Comparison of ENCODE assay signal across 9 cellular contexts in the genomic region with DNA sequence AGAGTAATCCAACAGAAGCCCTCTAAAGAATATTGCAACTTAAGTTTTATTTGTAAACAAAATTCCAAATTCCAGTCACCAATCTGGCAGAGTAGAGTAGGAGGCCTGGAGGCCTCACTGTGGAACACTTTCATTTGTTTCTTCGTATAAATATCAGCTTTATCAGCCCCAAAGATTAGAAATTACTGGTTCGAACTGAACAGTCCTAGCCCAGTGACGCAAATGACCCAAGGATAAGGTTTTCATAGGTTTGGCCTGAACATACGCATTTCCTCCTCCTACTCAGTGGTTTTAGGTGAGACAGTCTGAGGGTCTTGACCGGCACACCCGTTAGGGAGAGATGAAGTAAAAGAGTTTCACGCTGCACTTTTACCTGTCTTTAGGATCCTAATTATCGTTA. TPM values are rescaled to one million over a fixed set of nuclear protein-coding genes. Genes with fewer than 3 reads are reported as not detected.
A peak's percentile ranks its signal among the peaks of the same experiment; 100 is the strongest.
DNase-seq lines count a peak whose midpoint lies in the region; FAIRE-seq and TF ChIP-seq lines count a peak whose summit lies in the region.
"Had no signal": no experiment of that assay in that cellular context is flagged by ENCODE, and none has a peak within 500 bp of the region (broad histone marks: within the 10 kb centered on the region; RNA-seq: fewer than 3 reads in every experiment).

No MANE protein-coding gene starts in this region.

- H3K4me3 Mint-ChIP-seq in neural progenitor cell: peak overlapping the region; percentile 93

- intact Hi-C loops in PC-9 (cut with micrococcal nuclease; ENCODE audit: unreplicated experiment) (loop anchor here (2.0 kb wide), 1 partner anchor 45 kb away; no protein-coding TSS in a partner anchor), endothelial cell of umbilical vein (cut with micrococcal nuclease) (loop anchor here (1.0 to 5.0 kb wide), 5 partner anchors 11 to 83 kb away; no protein-coding TSS in a partner anchor)

- H3K27me3 ChIP-seq in BLaER1 treated with 17β-estradiol and CSF1 and Interleukin-3, amounts not matched to agents 10 nM and 100 nM: peaks cover 17 to 37% (median 26%) of the 10 kb centered on the region in 11 experiments
- H3K27me3 ChIP-seq in PC-9 (ENCODE audit: insufficient read depth, low read depth) (no peaks in the 10 kb centered on the region), endothelial cell of umbilical vein (ENCODE audit: control insufficient read depth in 2 of 2, insufficient read depth in 2 of 2, low read length in 2 of 2) (no peaks in the 10 kb centered on the region), neural progenitor cell (no peaks in the 10 kb centered on the region)

- H4K20me1 ChIP-seq in BLaER1 treated with 17β-estradiol and CSF1 and Interleukin-3, amounts not matched to agents 10 nM and 100 nM: peaks cover 0 to 45% (median 17%) of the 10 kb centered on the region in 11 experiments; a peak in 12 of 22 replicates
- H4K20me1 ChIP-seq in PC-9 (ENCODE audit: insufficient read depth) (peaks cover 47% of the 10 kb centered on the region), endothelial cell of umbilical vein (replicated peaks; ENCODE audit: control insufficient read depth, extremely low read depth, insufficient read depth, low read length) (peaks cover 8% of the 10 kb centered on the region), neural progenitor cell (ENCODE audit: low read depth) (peaks cover 64% of the 10 kb centered on the region)

- TF ChIP-seq CTCF in PC-9 (conservative IDR thresholded peaks at IDR 0.05) (no peak), endothelial cell of umbilical vein (IDR thresholded peaks at IDR 0.05; ENCODE audit: extremely low read depth in 1 of 2, insufficient read depth in 1 of 2, low read depth in 1 of 2, low read length in 2 of 2) (no peak), neural progenitor cell (IDR thresholded peaks at IDR 0.05) (no peak)

- CTCF ChIA-PET in PC-9 (lab: Charles Lee) (interaction anchor here (0.7 kb wide), 2 partner anchors 29 to 583 kb away, joined by 4 read pairs; no protein-coding TSS in a partner anchor), endothelial cell of umbilical vein (lab: Charles Lee) (interaction anchor here (0.6 to 2.6 kb wide), 6 partner anchors 13 to 578 kb away, joined by 3 to 11 read pairs (median 4); no protein-coding TSS in a partner anchor)

- no peak overlapping the region for H3K27ac Mint-ChIP-seq in neural progenitor cell

- POLR2A ChIA-PET in PC-9 (lab: Charles Lee; ENCODE audit: unreplicated experiment) (interaction anchor here (0.6 kb wide), 1 partner anchor 19 kb away, joined by 4 read pairs; no protein-coding TSS in a partner anchor), endothelial cell of umbilical vein (lab: Charles Lee) (interaction anchor here (0.7 kb wide), 2 partner anchors 30 to 75 kb away, joined by 3 to 4 read pairs; no protein-coding TSS in a partner anchor)

- H3K9ac ChIP-seq in BLaER1 treated with 17β-estradiol and CSF1 and Interleukin-3, amounts not matched to agents 10 nM and 100 nM: no peak overlapping the region
- peak overlapping the region; percentile 84 for H3K9ac ChIP-seq in endothelial cell of umbilical vein (replicated peaks; ENCODE audit: extremely low read depth, insufficient read depth, low read length)
- no peak overlapping the region for H3K9ac ChIP-seq in neural progenitor cell

- H3K9me3 ChIP-seq in BLaER1 treated with 17β-estradiol and CSF1 and Interleukin-3, amounts not matched to agents 10 nM and 100 nM (replicated peaks in 1 of 11): no peaks in the 10 kb centered on the region
- H3K9me3 ChIP-seq in PC-9 (ENCODE audit: insufficient read depth, low read depth) (no peaks in the 10 kb centered on the region), endothelial cell of umbilical vein (replicated peaks; ENCODE audit: control insufficient read depth, insufficient read depth, low read length) (no peaks in the 10 kb centered on the region), neural progenitor cell (ENCODE audit: low read depth) (no peaks in the 10 kb centered on the region)

- H3K4me3 ChIP-seq in BLaER1 treated with 17β-estradiol and CSF1 and Interleukin-3, amounts not matched to agents 10 nM and 100 nM: peak overlapping the region in 1 of 10 experiments; percentile 42; a peak in 1 of 20 replicates
- H3K4me3 ChIP-seq in PC-9 (peak overlapping the region; percentile 86), endothelial cell of umbilical vein (replicated peaks in 1 of 3; ENCODE audit: insufficient read depth in 1 of 3, low read depth in 1 of 3, low read length in 3 of 3) (peak overlapping the region; percentile 93 to 96 (median 95)), neural progenitor cell (peak overlapping the region; percentile 98)

- H3K27me3 Mint-ChIP-seq in neural progenitor cell (ENCODE audit: insufficient read depth, low read depth): peaks cover 9% of the 10 kb centered on the region

- no peaks in the 10 kb centered on the region for H3K9me3 Mint-ChIP-seq in neural progenitor cell

- no peaks in the 10 kb centered on the region for H3K9me2 ChIP-seq in PC-9 (ENCODE audit: insufficient read depth)

- no peaks in the 10 kb centered on the region for H3K36me3 ChIP-seq in BLaER1 treated with 17β-estradiol and CSF1 and Interleukin-3, amounts not matched to agents 10 nM and 100 nM
- H3K36me3 ChIP-seq in PC-9 (ENCODE audit: low read depth) (peaks cover 16% of the 10 kb centered on the region; the same call in 1 of the 2 replicates), endothelial cell of umbilical vein (ENCODE audit: control insufficient read depth in 2 of 2, extremely low read depth in 1 of 2, insufficient read depth in 2 of 2, low read length in 2 of 2) (no peaks in the 10 kb centered on the region), neural progenitor cell (no peaks in the 10 kb centered on the region)

- H2AFZ ChIP-seq in PC-9 (no peak overlapping the region; the same call in 1 of the 2 replicates), endothelial cell of umbilical vein (ENCODE audit: low read depth, low read length) (no peak overlapping the region), neural progenitor cell (replicated peaks) (no peak overlapping the region)

- H3K4me1 Mint-ChIP-seq in neural progenitor cell: peaks cover 30% of the 10 kb centered on the region

- peaks cover 25% of the 10 kb centered on the region; the same call in 1 of the 2 replicates for H3F3A ChIP-seq in PC-9 (ENCODE audit: insufficient read depth, low read depth)
- peaks cover 12% of the 10 kb centered on the region for H3F3A ChIP-seq in neural progenitor cell (ENCODE audit: low read depth)

- peaks cover 93% of the 10 kb centered on the region for H3K79me2 ChIP-seq in PC-9 (ENCODE audit: low read depth)
- H3K79me2 ChIP-seq in endothelial cell of umbilical vein (ENCODE audit: control insufficient read depth, insufficient read depth, low read length): peaks cover 58% of the 10 kb centered on the region
- H3K79me2 ChIP-seq in neural progenitor cell (ENCODE audit: low read depth): peaks cover 68% of the 10 kb centered on the region

- DNase-seq in PC-9 (no peak), endothelial cell of umbilical vein (ENCODE audit: low read depth, low spot score) (peak; percentile 62), neural progenitor cell (ENCODE audit: low spot score) (no peak), NCI-H146 (lab: John Stamatoyannopoulos, UW) (no peak), mucosa of gallbladder (ENCODE audit: low spot score) (no peak), NCI-H510A treated with DMSO at 0.1 percent for 48 hours (lab: John Stamatoyannopoulos, UW) (no peak), NCI-H2029 (lab: John Stamatoyannopoulos, UW) (no peak)

- no peaks in the 10 kb centered on the region for H3K9me1 ChIP-seq in endothelial cell of umbilical vein (replicated peaks; ENCODE audit: control insufficient read depth, extremely low read depth, insufficient read depth, low read length)

- dilution Hi-C loops in endothelial cell of umbilical vein (cut with MboI; ENCODE audit: extremely low pct_ligation_motif_present, low sequenced_read_pairs): no loop called here

- peaks cover 1% of the 10 kb centered on the region for H3K36me3 Mint-ChIP-seq in neural progenitor cell

- FAIRE-seq in endothelial cell of umbilical vein (lab: Jason Lieb, UNC): peak; percentile 35
- FAIRE-seq: colon had no signal

- peaks cover 8 to 39% (median 25%) of the 10 kb centered on the region in 10 experiments; a peak in 18 of 20 replicates for H3K4me1 ChIP-seq in BLaER1 treated with 17β-estradiol and CSF1 and Interleukin-3, amounts not matched to agents 10 nM and 100 nM
- H3K4me1 ChIP-seq in PC-9 (replicated peaks; ENCODE audit: insufficient read depth) (peaks cover 49% of the 10 kb centered on the region), endothelial cell of umbilical vein (ENCODE audit: control insufficient read depth, extremely low read depth, insufficient read depth, low read length) (peaks cover 22% of the 10 kb centered on the region), neural progenitor cell (peaks cover 11% of the 10 kb centered on the region)

- TF ChIP-seq POLR2A in endothelial cell of umbilical vein (IDR thresholded peaks at IDR 0.05; ENCODE audit: low read depth, low read length): no peak

- BruUV-seq in PC-9 (replicated peaks; lab: Mats Ljungman, UMichigan): TSS peak; percentile 53
- TSS peak; percentile 48 for BruUV-seq in endothelial cell of umbilical vein (replicated peaks; lab: Mats Ljungman, UMichigan)

- peak overlapping the region in 10 of 11 experiments; percentile 39 to 86 (median 58); a peak in 19 of 22 replicates for H3K4me2 ChIP-seq in BLaER1 treated with 17β-estradiol and CSF1 and Interleukin-3, amounts not matched to agents 10 nM and 100 nM
- H3K4me2 ChIP-seq in PC-9 (peak overlapping the region; percentile 98), endothelial cell of umbilical vein (ENCODE audit: insufficient read depth, low read length) (peak overlapping the region; percentile 95), neural progenitor cell (peak overlapping the region; percentile 86)

- no peak overlapping the region for H3K27ac ChIP-seq in BLaER1 treated with 17β-estradiol and CSF1 and Interleukin-3, amounts not matched to agents 10 nM and 100 nM
- no peak overlapping the region for H3K27ac ChIP-seq in PC-9
- H3K27ac ChIP-seq in endothelial cell of umbilical vein (ENCODE audit: insufficient read depth, low read depth, low read length): peak overlapping the region; percentile 91
- no peak overlapping the region for H3K27ac ChIP-seq in neural progenitor cell

RNA-seq across cellular contexts. Expression of a gene that starts 1.7 kb away (rescaled TPM):
- 203 and 209 TPM in 2 replicates for total RNA-seq in PC-9 (2021)
- total RNA-seq in endothelial cell of umbilical vein: 131 and 136 TPM in 2 replicates
- polyA plus RNA-seq in endothelial cell of umbilical vein: 82.6 and 93.7 TPM in 2 replicates
- 91.3 and 93.3 TPM in 2 replicates for polyA plus RNA-seq in endothelial cell of umbilical vein (2011; cell fraction: cytosol; rRNA removed)
- polyA plus RNA-seq in endothelial cell of umbilical vein (2011; cell fraction: nucleus; rRNA removed): 301 and 323 TPM in 2 replicates
- 81.5 and 92.0 TPM in 2 replicates for polyA plus RNA-seq in endothelial cell of umbilical vein (2012)
- polyA minus RNA-seq in endothelial cell of umbilical vein: 217 and 238 TPM in 2 replicates
- 43.9 TPM for polyA minus RNA-seq in endothelial cell of umbilical vein (2011; cell fraction: cytosol; rRNA and poly(A)+ RNA removed)
- 147 and 209 TPM in 2 replicates for polyA minus RNA-seq in endothelial cell of umbilical vein (2011; cell fraction: nucleus; rRNA and poly(A)+ RNA removed)
- total RNA-seq in neural progenitor cell (ENCODE audit: low replicate concordance): 48.2 and 78.7 TPM in 2 replicates
- 165 TPM for total RNA-seq in mucosa of gallbladder

RNA-seq across cellular contexts. Expression of a gene that starts 28.3 kb away (rescaled TPM):
- total RNA-seq in PC-9 (2021) (0.52 and 0.78 TPM in 2 replicates), endothelial cell of umbilical vein (not detected in 2 replicates), neural progenitor cell (ENCODE audit: low replicate concordance) (not detected in 2 replicates), mucosa of gallbladder (0.60 TPM)
- polyA plus RNA-seq in endothelial cell of umbilical vein: not detected in 2 replicates
- polyA plus RNA-seq in endothelial cell of umbilical vein (2011; cell fraction: cytosol; rRNA removed): not detected in 2 replicates
- not detected in 2 replicates for polyA plus RNA-seq in endothelial cell of umbilical vein (2011; cell fraction: nucleus; rRNA removed)
- polyA plus RNA-seq in endothelial cell of umbilical vein (2012): not detected in 2 replicates
- not detected in 2 replicates for polyA minus RNA-seq in endothelial cell of umbilical vein
- not detected for polyA minus RNA-seq in endothelial cell of umbilical vein (2011; cell fraction: cytosol; rRNA and poly(A)+ RNA removed)
- polyA minus RNA-seq in endothelial cell of umbilical vein (2011; cell fraction: nucleus; rRNA and poly(A)+ RNA removed): not detected in 2 replicates

RNA-seq across cellular contexts. Expression of a gene that starts 38.8 kb away (rescaled TPM):
- total RNA-seq in PC-9 (2021) (0.38 and 1.7 TPM in 2 replicates), endothelial cell of umbilical vein (not detected in 2 replicates), neural progenitor cell (ENCODE audit: low replicate concordance) (not detected in 2 replicates), mucosa of gallbladder (22.9 TPM)
- not detected in 2 replicates for polyA plus RNA-seq in endothelial cell of umbilical vein
- polyA plus RNA-seq in endothelial cell of umbilical vein (2011; cell fraction: cytosol; rRNA removed): not detected in 2 replicates
- polyA plus RNA-seq in endothelial cell of umbilical vein (2011; cell fraction: nucleus; rRNA removed): not detected in 2 replicates
- not detected in 2 replicates for polyA plus RNA-seq in endothelial cell of umbilical vein (2012)
- polyA minus RNA-seq in endothelial cell of umbilical vein: not detected in 2 replicates
- not detected for polyA minus RNA-seq in endothelial cell of umbilical vein (2011; cell fraction: cytosol; rRNA and poly(A)+ RNA removed)
- not detected in 2 replicates for polyA minus RNA-seq in endothelial cell of umbilical vein (2011; cell fraction: nucleus; rRNA and poly(A)+ RNA removed)
